26 cellular contexts compared by ENCODE assay signal in the genomic region with DNA sequence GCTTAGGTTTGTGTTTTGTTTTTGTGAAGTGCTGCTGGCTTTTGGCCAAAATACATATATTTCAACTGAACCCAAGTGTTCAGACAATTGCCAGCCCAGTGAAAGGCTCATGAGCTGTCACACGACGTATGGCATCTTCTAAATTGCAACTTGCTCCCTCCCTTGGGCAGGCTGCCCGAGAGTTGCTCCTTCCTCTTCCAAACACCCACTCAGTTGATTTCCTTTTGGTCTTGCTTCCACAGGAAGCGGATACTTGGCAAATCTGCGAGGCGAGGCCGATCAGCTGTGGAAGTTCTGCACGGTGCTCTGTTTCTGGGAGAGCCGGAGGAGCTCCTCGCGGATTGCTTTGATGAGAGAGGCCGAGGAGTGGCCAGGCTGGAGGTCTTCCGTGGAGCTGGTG. TPM values are rescaled to one million over a fixed set of nuclear protein-coding genes. Genes with fewer than 3 reads are reported as not detected.
DNase-seq lines count a peak whose midpoint lies in the region; ATAC-seq, FAIRE-seq and TF ChIP-seq lines count a peak whose summit lies in the region.
"Had no signal": no experiment of that assay in that cellular context is flagged by ENCODE, and none has a peak within 500 bp of the region (broad histone marks: within the 10 kb centered on the region; RNA-seq: fewer than 3 reads in every experiment).

No MANE protein-coding gene starts in this region.

- peaks cover 4 to 8% of the 10 kb centered on the region in 2 experiments; a peak in 2 of 4 replicates for H3K4me1 Mint-ChIP-seq in H9
- H3K4me1 Mint-ChIP-seq: natural killer cell had no signal

- H2AK5ac ChIP-seq in H9 (ENCODE audit: insufficient read length, low read length): no peak overlapping the region

- no peak overlapping the region for H3T11ph ChIP-seq in H9 (ENCODE audit: low read length)

- H3K27ac Mint-ChIP-seq in H9: no peak overlapping the region
- H3K27ac Mint-ChIP-seq: activated naive CD8-positive, alpha-beta T cell treated with anti-CD3 and anti-CD28 coated beads, Interleukin-2, amount 50 U/mL, for 24 hours; CD8-positive, alpha-beta T cell; natural killer cell; stimulated activated naive CD8-positive, alpha-beta T cell treated with anti-CD3 and anti-CD28 coated beads, Interleukin-15, Interleukin-2, amounts not matched to agents 100 ng/mL and 50 ng/mL, for 24 hours had no signal

- CTCF ChIA-PET in PC-3 (lab: Charles Lee): no interaction called here

- H3K27me3 Mint-ChIP-seq in H9 (ENCODE audit: low read depth): no peaks in the 10 kb centered on the region
- H3K27me3 Mint-ChIP-seq: stimulated activated naive CD8-positive, alpha-beta T cell treated with anti-CD3 and anti-CD28 coated beads, Interleukin-15, Interleukin-2, amounts not matched to agents 100 ng/mL and 50 ng/mL, for 24 hours had no signal

- H3K79me2 ChIP-seq in H9 (ENCODE audit: insufficient read depth, low read length) (no peaks in the 10 kb centered on the region), PC-3 (ENCODE audit: low read length) (no peaks in the 10 kb centered on the region)

- no peak overlapping the region for H2BK5ac ChIP-seq in H9 (ENCODE audit: insufficient read length, low read length)

- H3K56ac ChIP-seq in H9 (ENCODE audit: insufficient read length, low read depth, low read length): no peak overlapping the region

- no peak overlapping the region for H3K4me3 Mint-ChIP-seq in H9
- H3K4me3 Mint-ChIP-seq: activated naive CD8-positive, alpha-beta T cell treated with anti-CD3 and anti-CD28 coated beads, Interleukin-2, amount 50 U/mL, for 24 hours; CD8-positive, alpha-beta T cell; natural killer cell; stimulated activated naive CD8-positive, alpha-beta T cell treated with anti-CD3 and anti-CD28 coated beads, Interleukin-15, Interleukin-2, amounts not matched to agents 100 ng/mL and 50 ng/mL, for 24 hours had no signal

- H3K9ac ChIP-seq in kidney (ENCODE audit: low read length in 2 of 2) (no peak overlapping the region), H9 (ENCODE audit: extremely low read depth, insufficient read length, low read length) (no peak overlapping the region), PC-3 (ENCODE audit: low read length) (no peak overlapping the region)

- peaks cover 9 to 38% (median 19%) of the 10 kb centered on the region in 3 experiments; a peak in 6 of 7 replicates for H3K36me3 Mint-ChIP-seq in H9 (ENCODE audit: insufficient read depth in 1 of 3, low read depth in 3 of 3)
- H3K36me3 Mint-ChIP-seq: CD8-positive, alpha-beta T cell; natural killer cell had no signal

- TF ChIP-seq POLR2A in upper lobe of left lung (IDR thresholded peaks at IDR 0.05): no peak

- H2BK12ac ChIP-seq in H9 (ENCODE audit: insufficient read length, low read depth, low read length): no peak overlapping the region

- H3K27ac ChIP-seq in right atrium auricular region: no peak overlapping the region
- no peak overlapping the region for H3K27ac ChIP-seq in kidney (ENCODE audit: low read depth in 2 of 2, low read length in 2 of 2)
- H3K27ac ChIP-seq in upper lobe of left lung: peak overlapping the region in 2 of 4 donors; percentile 17 to 36
- no peak overlapping the region for H3K27ac ChIP-seq in H9 (ENCODE audit: insufficient read length, low read depth, low read length)
- no peak overlapping the region for H3K27ac ChIP-seq in PC-3 (ENCODE audit: low read length)
- H3K27ac ChIP-seq: A549, vagina had no signal

- TF ChIP-seq CTCF in right atrium auricular region (IDR thresholded peaks at IDR 0.05): no peak
- TF ChIP-seq CTCF in kidney (IDR thresholded peaks at IDR 0.05; ENCODE audit: borderline replicate concordance, extremely low read depth, insufficient read depth): no peak
- no peak for TF ChIP-seq CTCF in upper lobe of left lung (IDR thresholded peaks at IDR 0.05)
- TF ChIP-seq CTCF in H9 (conservative IDR thresholded peaks at IDR 0.05): no peak
- TF ChIP-seq CTCF in PC-3 (conservative IDR thresholded peaks at IDR 0.05; ENCODE audit: low read depth, low read length): no peak

- ATAC-seq in Right ventricle myocardium superior (ENCODE audit: poor library complexity) (peak; percentile 27), upper lobe of left lung (ENCODE audit: low FRiP score in 2 of 2) (peak in 1 of 2 donors; percentile 48), PC-3 (no peak)
- ATAC-seq: CD8-positive, alpha-beta T cell; natural killer cell had no signal

- intact Hi-C loops in Right ventricle myocardium superior (cut with DNase I) (no loop called here), kidney (cut with DNase I) (no loop called here), PC-3 (cut with micrococcal nuclease) (no loop called here)

- H3K4me3 ChIP-seq in right atrium auricular region (peak overlapping the region in 1 of 2 donors; percentile 15), kidney (ENCODE audit: low read length in 2 of 2) (peak overlapping the region in 1 of 2 donors; percentile 15), upper lobe of left lung (peak overlapping the region in 3 of 4 donors; percentile 8 to 19 (median 11)), PC-3 (ENCODE audit: low read length) (no peak overlapping the region)
- H3K4me3 ChIP-seq: A549, vagina had no signal

- no peaks in the 10 kb centered on the region for H3K9me2 ChIP-seq in PC-3 (replicated peaks; ENCODE audit: low read length)

- H2AFZ ChIP-seq in H9 (ENCODE audit: low read length): no peak overlapping the region
- no peak overlapping the region for H2AFZ ChIP-seq in PC-3 (ENCODE audit: low read length)

- H3K27me3 ChIP-seq in right atrium auricular region (no peaks in the 10 kb centered on the region), upper lobe of left lung (no peaks in the 10 kb centered on the region), H9 (ENCODE audit: insufficient read depth, low read length) (no peaks in the 10 kb centered on the region), PC-3 (ENCODE audit: low read length) (no peaks in the 10 kb centered on the region)
- H3K27me3 ChIP-seq: vagina had no signal

- no peak overlapping the region for H3K18ac ChIP-seq in H9 (ENCODE audit: insufficient read length, low read depth, low read length)

- no peaks in the 10 kb centered on the region for H3K36me3 ChIP-seq in right atrium auricular region
- peaks cover 7 to 24% of the 10 kb centered on the region in 2 donors for H3K36me3 ChIP-seq in kidney (ENCODE audit: control insufficient read depth in 1 of 2, insufficient read depth in 2 of 2, low read length in 2 of 2)
- H3K36me3 ChIP-seq in upper lobe of left lung: peaks cover 0 to 2% (median 0%) of the 10 kb centered on the region in 4 donors
- peaks cover 24% of the 10 kb centered on the region for H3K36me3 ChIP-seq in PC-3 (ENCODE audit: low read depth, low read length)
- H3K36me3 ChIP-seq: vagina had no signal

- H3K23ac ChIP-seq in H9 (ENCODE audit: insufficient read length, low read depth, low read length): no peak overlapping the region

- no peak overlapping the region for H2BK120ac ChIP-seq in H9 (ENCODE audit: low read depth, low read length, poor library complexity, severe bottlenecking)

- H3K14ac ChIP-seq in H9 (ENCODE audit: insufficient read depth, low read length): no peak overlapping the region

- H3K9me3 Mint-ChIP-seq in H9: no peaks in the 10 kb centered on the region
- H3K9me3 Mint-ChIP-seq: activated naive CD8-positive, alpha-beta T cell treated with anti-CD3 and anti-CD28 coated beads, Interleukin-2, amount 50 U/mL, for 24 hours; CD8-positive, alpha-beta T cell; natural killer cell; stimulated activated naive CD8-positive, alpha-beta T cell treated with anti-CD3 and anti-CD28 coated beads, Interleukin-15, Interleukin-2, amounts not matched to agents 100 ng/mL and 50 ng/mL, for 24 hours had no signal

- H4K20me1 ChIP-seq in H9 (ENCODE audit: control insufficient read depth, insufficient read depth, insufficient read length) (no peaks in the 10 kb centered on the region), PC-3 (ENCODE audit: low read length) (no peaks in the 10 kb centered on the region)

- FAIRE-seq in kidney (lab: Jason Lieb, UNC): no peak
- FAIRE-seq: A549, GM19239 had no signal

- no peak overlapping the region for H4K5ac ChIP-seq in H9 (ENCODE audit: insufficient read length, low read depth, low read length)

- no peak for TF ChIP-seq EP300 in upper lobe of left lung (IDR thresholded peaks at IDR 0.05)

- 42 to 47% methylated on average over 3 to 13 of the region's 13 CpGs for WGBS in upper lobe of left lung, 2 donors
- no CpG with 5 or more reads among the region's 13 CpGs for WGBS in H9 (ENCODE audit: extremely low coverage, insufficient read length, low lambda C conversion rate)

- H3K9me3 ChIP-seq in right atrium auricular region: no peaks in the 10 kb centered on the region
- no peaks in the 10 kb centered on the region for H3K9me3 ChIP-seq in kidney (ENCODE audit: control insufficient read depth in 1 of 2, low read length in 2 of 2)
- no peaks in the 10 kb centered on the region for H3K9me3 ChIP-seq in upper lobe of left lung
- H3K9me3 ChIP-seq in H9 (ENCODE audit: control insufficient read depth, low read depth, low read length): no peaks in the 10 kb centered on the region
- H3K9me3 ChIP-seq in PC-3 (ENCODE audit: low read length): no peaks in the 10 kb centered on the region
- H3K9me3 ChIP-seq: A549, vagina had no signal

- POLR2A ChIA-PET in PC-3 (lab: Charles Lee; ENCODE audit: unreplicated experiment): no interaction called here

- H2BK20ac ChIP-seq in H9 (ENCODE audit: low read depth, low read length, poor library complexity, severe bottlenecking): no peak overlapping the region

- H2BK15ac ChIP-seq in H9 (ENCODE audit: low read depth, low read length): no peak overlapping the region

- H4K91ac ChIP-seq in H9 (ENCODE audit: insufficient read length, low read depth, low read length): no peak overlapping the region

- H4K8ac ChIP-seq in H9 (replicated peaks; ENCODE audit: insufficient read length, low read depth, low read length): no peak overlapping the region

- no TSS peak for BruUV-seq in PC-3 (replicated peaks; lab: Mats Ljungman, UMichigan)

- H3F3A ChIP-seq in PC-3 (ENCODE audit: low read length, unreplicated experiment): no peaks in the 10 kb centered on the region

- no peaks in the 10 kb centered on the region for H3K23me2 ChIP-seq in H9 (ENCODE audit: insufficient read length, low read depth, low read length, poor library complexity, severe bottlenecking)

- H3K4me1 ChIP-seq in right atrium auricular region: peaks cover 0 to 5% of the 10 kb centered on the region in 2 donors
- H3K4me1 ChIP-seq in kidney (ENCODE audit: control insufficient read depth in 1 of 2, insufficient read depth in 1 of 2, low read depth in 1 of 2, low read length in 2 of 2): no peaks in the 10 kb centered on the region
- H3K4me1 ChIP-seq in upper lobe of left lung: peaks cover 7 to 14% (median 11%) of the 10 kb centered on the region in 4 donors
- no peaks in the 10 kb centered on the region for H3K4me1 ChIP-seq in H9 (ENCODE audit: insufficient read depth, low read length)
- no peaks in the 10 kb centered on the region for H3K4me1 ChIP-seq in PC-3 (ENCODE audit: insufficient read depth, low read length)
- H3K4me1 ChIP-seq: vagina had no signal

- no peaks in the 10 kb centered on the region for H3K79me1 ChIP-seq in H9 (ENCODE audit: insufficient read depth, low read depth, low read length, poor library complexity, severe bottlenecking)

- no peak overlapping the region for H3K4ac ChIP-seq in H9 (ENCODE audit: low read depth, low read length)

- DNase-seq in Right ventricle myocardium superior (peak; percentile 58), right atrium auricular region (ENCODE audit: low spot score) (no peak), SHP77 treated with DMSO at 0.1 percent for 48 hours (lab: John Stamatoyannopoulos, UW) (peak; percentile 32), kidney (peak; percentile 62), upper lobe of left lung (no peak), H9 (no peak), PC-3 (no peak), AG20443 (ENCODE audit: low spot score) (no peak)
- DNase-seq: activated CD4-positive, alpha-beta T cell treated with anti-CD3 and anti-CD28 coated beads for 48 hours; activated naive CD8-positive, alpha-beta T cell treated with anti-CD3 and anti-CD28 coated beads, Interleukin-2, amount 50 U/mL, for 24 hours; activated T-cell treated with anti-CD3 and anti-CD28 coated beads, Interleukin-2, amount 50 U/mL, for 48 hours; CD8-positive, alpha-beta T cell; erythroblast; GDM1; natural killer cell; NCI-H82; T-helper 9 cell had no signal

- H3K4me2 ChIP-seq in H9 (ENCODE audit: insufficient read depth, insufficient read length, low read length) (no peak overlapping the region), PC-3 (ENCODE audit: low read length) (no peak overlapping the region)
- H3K4me2 ChIP-seq: A549 had no signal

RNA-seq across cellular contexts. Expression of a gene that starts 39.6 kb away (rescaled TPM):
- total RNA-seq in Right ventricle myocardium superior (not detected), right atrium auricular region (not detected), kidney (30.5 TPM), upper lobe of left lung (1 to 10 TPM in 2 of 6 donors, under 1 TPM in 2, not detected in 2; 0.49 to 1.9 (median 1.3) TPM), H9 (2021) (0.79 and 0.90 TPM in 2 replicates), PC-3 (2014; rRNA removed) (0.86 and 1.0 TPM in 2 replicates)
- polyA plus RNA-seq in kidney (ENCODE audit: insufficient read depth, low read depth, low replicate concordance): 140 TPM
- total RNA-seq: CD8-positive, alpha-beta T cell; liver; natural killer cell; skeletal muscle tissue had no signal
- polyA plus RNA-seq: liver had no signal

RNA-seq across cellular contexts. Expression of a gene that starts 39.8 kb away (rescaled TPM):
- total RNA-seq in Right ventricle myocardium superior: not detected
- total RNA-seq in right atrium auricular region: not detected
- total RNA-seq in kidney: 30.2 TPM
- 96.9 TPM for polyA plus RNA-seq in kidney (ENCODE audit: insufficient read depth, low read depth, low replicate concordance)
- total RNA-seq in upper lobe of left lung: 1 to 10 TPM in 3 of 6 donors, under 1 TPM in 1, not detected in 2; 0.49 to 6.1 (median 3.6) TPM
- 0.22 TPM in 1 of 2 replicates, not detected in the other for total RNA-seq in H9 (2021)
- total RNA-seq in PC-3 (2014; rRNA removed): not detected in 2 replicates
- total RNA-seq: CD8-positive, alpha-beta T cell; cerebellum; HT1080; liver; MCF 10A; natural killer cell; skeletal muscle tissue; vagina had no signal
- polyA plus RNA-seq: A549, liver had no signal

Comparison
In these comparisons a context has a peak if more than half of its experiments do, and no peak if none do; other contexts are left out.
1. DNase-seq: peak in Right ventricle myocardium superior (single experiment), SHP77 treated with DMSO at 0.1 percent for 48 hours (single experiment) and kidney (single experiment); none in right atrium auricular region (single experiment), upper lobe of left lung (0 of 2), H9 (single experiment), PC-3 (single experiment) and AG20443 (single experiment).
2. RNA of a gene that starts 39.6 kb away (total RNA-seq): 30.5 TPM in kidney (single experiment); 0.86 to 1.0 TPM in PC-3, 0.79 to 0.90 TPM in H9, 0.49 to 1.9 TPM in upper lobe of left lung, not detected in Right ventricle myocardium superior (single experiment) and not detected in right atrium auricular region; every median in the first group is over 10 times any median in the second.